In the genomic region with DNA sequence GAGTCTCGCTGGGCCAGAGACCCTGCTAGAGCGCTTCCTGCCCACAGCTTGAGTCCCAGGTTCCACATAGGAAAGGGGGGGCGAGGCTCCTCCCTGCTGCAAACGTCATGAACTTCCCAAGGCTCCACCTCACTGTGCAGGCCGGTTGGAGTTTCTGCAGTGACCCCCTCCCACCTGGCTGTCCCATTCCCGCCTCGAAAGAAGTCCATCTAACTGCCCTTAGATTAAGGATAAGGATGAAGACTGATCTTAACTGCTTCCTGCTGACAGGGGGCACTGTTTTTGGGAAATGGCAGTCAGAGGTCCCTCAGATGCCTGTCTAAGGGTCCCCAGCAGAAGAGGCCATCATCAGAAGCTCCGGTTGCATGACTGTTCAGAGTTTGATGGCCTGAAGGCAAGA, we compare ENCODE assay signal across 19 cellular contexts.
DNase-seq lines count a peak whose midpoint lies in the region; ATAC-seq and TF ChIP-seq lines count a peak whose summit lies in the region.
"Had no signal": no experiment of that assay in that cellular context is flagged by ENCODE, and none has a peak within 500 bp of the region (broad histone marks: within the 10 kb centered on the region; RNA-seq: fewer than 3 reads in every experiment).

No MANE protein-coding gene starts in this region.

- CTCF ChIA-PET in WTC11 (lab: Charles Lee): interaction anchor here (1.0 to 3.7 kb wide), 4 partner anchors 18 to 203 kb away, joined by 3 to 77 read pairs (median 4); partner anchors contain the start of genes PARP1 and STUM

- peaks cover 9% of the 10 kb centered on the region for H3K9me3 ChIP-seq in BLaER1
- no peaks in the 10 kb centered on the region for H3K9me3 ChIP-seq in DOHH2 (ENCODE audit: control insufficient read depth, insufficient read depth, low read length)
- H3K9me3 ChIP-seq in effector memory CD4-positive, alpha-beta T cell (ENCODE audit: control insufficient read depth, low read length): no peaks in the 10 kb centered on the region
- H3K9me3 ChIP-seq: SJSA1 had no signal

- no peak overlapping the region for H2BK15ac ChIP-seq in mesendoderm (replicated peaks; ENCODE audit: low read depth)

- H3K79me2 ChIP-seq in DOHH2 (ENCODE audit: control insufficient read depth, low read length) (no peaks in the 10 kb centered on the region), mesendoderm (ENCODE audit: control insufficient read depth, insufficient read depth, low read length) (no peaks in the 10 kb centered on the region)

- no peaks in the 10 kb centered on the region for H3K36me3 Mint-ChIP-seq in WTC11
- H3K36me3 Mint-ChIP-seq: CD8-positive, alpha-beta memory T cell; IgD-negative memory B cell had no signal

- H3K9ac ChIP-seq in BLaER1 (no peak overlapping the region), mesendoderm (ENCODE audit: low read length) (no peak overlapping the region)

- H3K36me3 ChIP-seq in BLaER1 (no peaks in the 10 kb centered on the region), DOHH2 (ENCODE audit: control insufficient read depth, low read length) (no peaks in the 10 kb centered on the region), mesendoderm (ENCODE audit: control insufficient read depth, insufficient read depth, low read length) (no peaks in the 10 kb centered on the region)
- H3K36me3 ChIP-seq in effector memory CD4-positive, alpha-beta T cell (ENCODE audit: control insufficient read depth, insufficient read depth, low read length): no peaks in the 10 kb centered on the region
- H3K36me3 ChIP-seq: SJSA1 had no signal

- peaks cover 19% of the 10 kb centered on the region for H3K9me3 Mint-ChIP-seq in WTC11
- H3K9me3 Mint-ChIP-seq: CD8-positive, alpha-beta memory T cell; IgD-negative memory B cell had no signal

- no peak overlapping the region for H4K8ac ChIP-seq in mesendoderm (ENCODE audit: low read depth, low read length)

- no peaks in the 10 kb centered on the region for H3K79me1 ChIP-seq in mesendoderm (ENCODE audit: low read length)

- H3K27ac ChIP-seq in BLaER1: no peak overlapping the region
- no peak overlapping the region for H3K27ac ChIP-seq in DOHH2 (ENCODE audit: low read depth, low read length)
- H3K27ac ChIP-seq in mesendoderm (ENCODE audit: low read depth, low read length): no peak overlapping the region
- no peak overlapping the region for H3K27ac ChIP-seq in effector memory CD4-positive, alpha-beta T cell (ENCODE audit: insufficient read depth, low read length, poor library complexity, severe bottlenecking)
- H3K27ac ChIP-seq: RWPE1, SJSA1 had no signal

- DNase-seq in WTC11 (ENCODE audit: low spot score) (peak; percentile 31), mesendoderm (peak; percentile 50), epidermal melanocyte (ENCODE audit: insufficient read length, low spot score) (no peak), NCI-H2171 treated with DMSO at 0.1 percent for 48 hours (lab: John Stamatoyannopoulos, UW) (no peak)
- DNase-seq in effector memory CD4-positive, alpha-beta T cell: no peak
- DNase-seq: CD8-positive, alpha-beta memory T cell; DMS 273 treated with DMSO at 0.1 percent for 48 hours; EL; NCI-H1436 treated with DMSO at 0.1 percent for 48 hours; NCI-H226; NCI-H526 treated with DMSO at 0.1 percent for 48 hours; OCI-M1 had no signal

- H4K20me1 ChIP-seq in BLaER1 (no peaks in the 10 kb centered on the region), DOHH2 (ENCODE audit: control insufficient read depth, insufficient read depth, low read depth, low read length) (0 out of 2 replicates have a peak, but pooled peaks cover 2% of the 10 kb centered on the region)

- peak overlapping the region; percentile 86; the same call in 1 of the 2 replicates for H3K4me2 ChIP-seq in BLaER1
- H3K4me2 ChIP-seq in DOHH2 (ENCODE audit: low read length): no peak overlapping the region
- no peak overlapping the region for H3K4me2 ChIP-seq in mesendoderm (ENCODE audit: low read length)

- H2BK120ac ChIP-seq in mesendoderm (ENCODE audit: low read depth, low read length): no peak overlapping the region

- H3K4me3 Mint-ChIP-seq in WTC11: no peak overlapping the region
- H3K4me3 Mint-ChIP-seq: B cell; CD8-positive, alpha-beta memory T cell; IgD-negative memory B cell had no signal

- H3K27ac Mint-ChIP-seq in WTC11: no peak overlapping the region
- H3K27ac Mint-ChIP-seq: B cell; CD8-positive, alpha-beta memory T cell; IgD-negative memory B cell had no signal

- no peak overlapping the region for H3K56ac ChIP-seq in mesendoderm (ENCODE audit: low read length)

- no peak overlapping the region for H3K4ac ChIP-seq in mesendoderm (ENCODE audit: low read depth, low read length)

- H3K4me1 Mint-ChIP-seq in WTC11: peaks cover 27% of the 10 kb centered on the region
- H3K4me1 Mint-ChIP-seq: CD8-positive, alpha-beta memory T cell; IgD-negative memory B cell had no signal

- TF ChIP-seq CTCF in DOHH2 (IDR thresholded peaks at IDR 0.05; ENCODE audit: low read depth, low read length, poor library complexity, severe bottlenecking): peak; percentile 30
- no peak for TF ChIP-seq CTCF in WTC11 (IDR thresholded peaks at IDR 0.05)

- no peak overlapping the region for H2AK5ac ChIP-seq in mesendoderm (ENCODE audit: low read length)

- H3F3A ChIP-seq in DOHH2 (ENCODE audit: control insufficient read depth, insufficient read depth): no peaks in the 10 kb centered on the region

- WGBS in mesendoderm (ENCODE audit: extremely low coverage, insufficient coverage, low lambda C conversion rate): no CpG with 5 or more reads among the region's 8 CpGs

- H3K4me3 ChIP-seq in BLaER1 (no peak overlapping the region), DOHH2 (ENCODE audit: low read length) (no peak overlapping the region), mesendoderm (ENCODE audit: low read length) (no peak overlapping the region)
- no peak overlapping the region for H3K4me3 ChIP-seq in effector memory CD4-positive, alpha-beta T cell (ENCODE audit: insufficient read depth, low read depth, low read length, poor library complexity, severe bottlenecking)
- H3K4me3 ChIP-seq: SJSA1 had no signal

- POLR2A ChIA-PET in WTC11 (lab: Charles Lee): no interaction called here

- H3K18ac ChIP-seq in mesendoderm (ENCODE audit: low read length): no peak overlapping the region

- H3K27me3 ChIP-seq in BLaER1 (no peaks in the 10 kb centered on the region), DOHH2 (ENCODE audit: control insufficient read depth, low read length) (peaks cover 10% of the 10 kb centered on the region), mesendoderm (ENCODE audit: insufficient read depth, low read length, poor library complexity) (no peaks in the 10 kb centered on the region)
- no peaks in the 10 kb centered on the region for H3K27me3 ChIP-seq in effector memory CD4-positive, alpha-beta T cell (replicated peaks; ENCODE audit: control insufficient read depth, insufficient read depth, low read length, poor library complexity, severe bottlenecking)

- no peaks in the 10 kb centered on the region; the same call in none of the 2 replicates for H3K27me3 Mint-ChIP-seq in WTC11 (ENCODE audit: low read depth)

- no peak overlapping the region for H4K5ac ChIP-seq in mesendoderm (ENCODE audit: low read length)

- no peak overlapping the region for H2BK5ac ChIP-seq in mesendoderm (ENCODE audit: low read length)

- no peaks in the 10 kb centered on the region for H3K9me2 ChIP-seq in DOHH2 (replicated peaks; ENCODE audit: control insufficient read depth, low read length)

- peaks cover 44% of the 10 kb centered on the region for H3K4me1 ChIP-seq in BLaER1
- peaks cover 4% of the 10 kb centered on the region; the same call in 1 of the 2 replicates for H3K4me1 ChIP-seq in DOHH2 (ENCODE audit: control insufficient read depth, low read length)
- peaks cover 3% of the 10 kb centered on the region for H3K4me1 ChIP-seq in mesendoderm (ENCODE audit: control insufficient read depth, low read depth, low read length)
- no peaks in the 10 kb centered on the region for H3K4me1 ChIP-seq in effector memory CD4-positive, alpha-beta T cell (ENCODE audit: control insufficient read depth, insufficient read depth, low read length, poor library complexity, severe bottlenecking)
- H3K4me1 ChIP-seq: SJSA1 had no signal

- ATAC-seq in WTC11: peak; percentile 51
- ATAC-seq: HCT116 had no signal

- no peak overlapping the region for H3K23ac ChIP-seq in mesendoderm (ENCODE audit: low read length)

TF ChIP-seq in WTC11, 78 proteins besides CTCF, POLR2A, EP300 and RAD21:
- TF ChIP-seq NR2C2 (CRISPR knock-in tag; IDR thresholded peaks at IDR 0.05) (no peak), ZNF416 (CRISPR knock-in tag; IDR thresholded peaks at IDR 0.05) (no peak), MXD4 (CRISPR knock-in tag; IDR thresholded peaks at IDR 0.05; ENCODE audit: borderline replicate concordance) (no peak), ESRRA (CRISPR knock-in tag; IDR thresholded peaks at IDR 0.05; ENCODE audit: borderline replicate concordance) (no peak)
- TF ChIP-seq, protein P1, sequence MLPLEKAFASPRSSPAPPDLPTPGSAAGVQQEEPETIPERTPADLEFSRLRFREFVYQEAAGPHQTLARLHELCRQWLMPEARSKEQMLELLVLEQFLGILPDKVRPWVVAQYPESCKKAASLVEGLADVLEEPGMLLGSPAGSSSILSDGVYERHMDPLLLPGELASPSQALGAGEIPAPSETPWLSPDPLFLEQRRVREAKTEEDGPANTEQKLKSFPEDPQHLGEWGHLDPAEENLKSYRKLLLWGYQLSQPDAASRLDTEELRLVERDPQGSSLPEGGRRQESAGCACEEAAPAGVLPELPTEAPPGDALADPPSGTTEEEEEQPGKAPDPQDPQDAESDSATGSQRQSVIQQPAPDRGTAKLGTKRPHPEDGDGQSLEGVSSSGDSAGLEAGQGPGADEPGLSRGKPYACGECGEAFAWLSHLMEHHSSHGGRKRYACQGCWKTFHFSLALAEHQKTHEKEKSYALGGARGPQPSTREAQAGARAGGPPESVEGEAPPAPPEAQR (CRISPR knock-in tag; IDR thresholded peaks at IDR 0.05): no peak

Comparison
In these comparisons a context has a peak if more than half of its experiments do, and no peak if none do; other contexts are left out.
1. DNase-seq: peak in WTC11 (single experiment) and mesendoderm (single experiment); none in epidermal melanocyte (single experiment), effector memory CD4-positive, alpha-beta T cell (0 of 3) and NCI-H2171 treated with DMSO at 0.1 percent for 48 hours (single experiment).